ENCODE assay signal across 8 cellular contexts in the genomic region with DNA sequence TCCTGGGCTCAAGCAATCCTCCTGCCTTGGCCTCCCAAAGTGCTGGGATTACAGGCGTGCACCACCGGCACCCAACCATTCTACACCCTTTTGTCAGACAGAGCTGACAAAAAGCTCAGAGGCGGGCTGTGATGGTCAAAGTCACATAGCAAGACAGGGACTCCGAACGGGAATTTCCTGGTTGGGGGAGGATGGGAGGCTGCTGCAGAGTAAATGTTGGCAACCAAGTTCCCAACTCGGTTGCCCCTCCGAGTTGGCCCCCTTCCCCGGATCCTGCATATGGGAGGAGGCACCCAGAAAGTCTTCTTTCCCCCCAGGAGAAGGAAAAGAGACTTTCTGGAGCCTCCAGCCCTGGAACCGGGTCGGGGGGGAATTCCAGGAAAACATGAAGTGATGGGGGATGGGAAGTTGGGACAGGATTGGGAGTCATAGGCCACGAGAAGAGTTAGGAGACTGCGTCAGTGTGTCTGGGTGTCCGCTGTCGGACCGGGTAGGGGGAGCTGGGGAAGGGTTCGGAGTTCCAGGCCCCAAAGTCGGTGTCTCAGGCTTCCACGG. TPM values are rescaled to one million over a fixed set of nuclear protein-coding genes. Genes with fewer than 3 reads are reported as not detected.
DNase-seq lines count a peak whose midpoint lies in the region; ATAC-seq, FAIRE-seq and TF ChIP-seq lines count a peak whose summit lies in the region.

No MANE protein-coding gene starts in this region.

- H3K4me1 Mint-ChIP-seq in activated naive CD4-positive, alpha-beta T cell treated with anti-CD3 and anti-CD28 coated beads for 36 hours (ENCODE audit: low read depth), result peaks cover 19% of the 10 kb centered on the region
- H3K4me1 Mint-ChIP-seq in chondrocyte (ENCODE audit: low read depth), result peaks cover 39% of the 10 kb centered on the region
- peaks cover 19% of the 10 kb centered on the region for H3K4me1 Mint-ChIP-seq in memory B cell

- H3K27me3 Mint-ChIP-seq in activated naive CD4-positive, alpha-beta T cell treated with anti-CD3 and anti-CD28 coated beads for 36 hours (ENCODE audit: low read depth), result no peaks in the 10 kb centered on the region
- H3K27me3 Mint-ChIP-seq in chondrocyte (ENCODE audit: low read depth) (no peaks in the 10 kb centered on the region), memory B cell (no peaks in the 10 kb centered on the region)

- H3K36me3 Mint-ChIP-seq in activated naive CD4-positive, alpha-beta T cell treated with anti-CD3 and anti-CD28 coated beads for 36 hours (ENCODE audit: low read depth), result no peaks in the 10 kb centered on the region
- peaks cover 2% of the 10 kb centered on the region for H3K36me3 Mint-ChIP-seq in chondrocyte (ENCODE audit: low read depth)
- H3K36me3 Mint-ChIP-seq in memory B cell, result no peaks in the 10 kb centered on the region

- intact Hi-C loops in activated naive CD4-positive, alpha-beta T cell treated with anti-CD3 and anti-CD28 coated beads for 36 hours (cut with micrococcal nuclease), result loop anchor here (1.0 to 5.0 kb wide), 5 partner anchors 41 to 526 kb away; a partner anchor contains a TSS

- no peaks in the 10 kb centered on the region for H3K9me3 Mint-ChIP-seq in activated naive CD4-positive, alpha-beta T cell treated with anti-CD3 and anti-CD28 coated beads for 36 hours
- H3K9me3 Mint-ChIP-seq in chondrocyte (ENCODE audit: low read depth) (no peaks in the 10 kb centered on the region), memory B cell (no peaks in the 10 kb centered on the region)

- ATAC-seq in memory B cell (ENCODE audit: low read depth), result no peak
- no peak for ATAC-seq in HG02973 (IDR thresholded peaks at IDR 0.05; ENCODE audit: unreplicated experiment)
- ATAC-seq in HG02798 (IDR thresholded peaks at IDR 0.05; ENCODE audit: poor library complexity, unreplicated experiment), result no peak

- H3K27ac Mint-ChIP-seq in activated naive CD4-positive, alpha-beta T cell treated with anti-CD3 and anti-CD28 coated beads for 36 hours, result no peak overlapping the region
- H3K27ac Mint-ChIP-seq in chondrocyte (ENCODE audit: unreplicated experiment) (peak overlapping the region; percentile 93), memory B cell (peak overlapping the region; percentile 88)

- CTCF ChIA-PET in activated naive CD4-positive, alpha-beta T cell treated with anti-CD3 and anti-CD28 coated beads for 36 hours (lab: Charles Lee), result interaction anchor here (0.6 to 3.7 kb wide), 10 partner anchors 16 to 217 kb away, joined by 3 to 15 read pairs (median 3); no protein-coding TSS in a partner anchor

- DNase-seq in activated naive CD4-positive, alpha-beta T cell treated with anti-CD3 and anti-CD28 coated beads for 36 hours, result no peak
- DNase-seq in activated naive CD4-positive, alpha-beta T cell (lab: John Stamatoyannopoulos, UW), result no peak
- DNase-seq in chondrocyte (ENCODE audit: low spot score) (no peak), memory B cell (ENCODE audit: low spot score in 2 of 2) (no peak), urothelium cell line (ENCODE audit: low spot score) (no peak), SHP77 treated with DMSO at 0.1 percent for 48 hours (lab: John Stamatoyannopoulos, UW) (no peak)

- FAIRE-seq in urothelium cell line (lab: Jason Lieb, UNC), result peak; percentile 17

- H3K4me3 Mint-ChIP-seq in activated naive CD4-positive, alpha-beta T cell treated with anti-CD3 and anti-CD28 coated beads for 36 hours, result peak overlapping the region; percentile 89
- H3K4me3 Mint-ChIP-seq in chondrocyte (ENCODE audit: unreplicated experiment), result peak overlapping the region; percentile 92
- peak overlapping the region; percentile 90 for H3K4me3 Mint-ChIP-seq in memory B cell

- no peak for TF ChIP-seq CTCF in chondrocyte (IDR thresholded peaks at IDR 0.05)

RNA-seq across cellular contexts. Expression of a gene that starts 0.6 kb away (rescaled TPM):
- 10 to 100 TPM in 1 of 2 experiments, 1 to 10 TPM in 1; 9.3 to 11.0 TPM for total RNA-seq in activated naive CD4-positive, alpha-beta T cell treated with anti-CD3 and anti-CD28 coated beads for 36 hours
- 200 to 228 TPM (median 217 TPM) in 3 replicates for total RNA-seq in chondrocyte

RNA-seq across cellular contexts. Expression of a gene that starts 16.0 kb away (rescaled TPM):
- under 1 TPM; 0.12 to 0.17 TPM for total RNA-seq in activated naive CD4-positive, alpha-beta T cell treated with anti-CD3 and anti-CD28 coated beads for 36 hours
- 3.5 to 5.9 TPM (median 5.2 TPM) in 3 replicates for total RNA-seq in chondrocyte

RNA-seq across cellular contexts. Expression of a gene that starts 25.6 kb away (rescaled TPM):
- 10 to 100 TPM; 46.2 to 47.6 TPM for total RNA-seq in activated naive CD4-positive, alpha-beta T cell treated with anti-CD3 and anti-CD28 coated beads for 36 hours
- 37.9 to 58.1 TPM (median 47.2 TPM) in 3 replicates for total RNA-seq in chondrocyte

RNA-seq across cellular contexts. Expression of a gene that starts 33.6 kb away (rescaled TPM):
- not detected for total RNA-seq in activated naive CD4-positive, alpha-beta T cell treated with anti-CD3 and anti-CD28 coated beads for 36 hours
- 0.07 to 0.13 TPM in 2 of 3 replicates, not detected in the other for total RNA-seq in chondrocyte

RNA-seq across cellular contexts. Expression of a gene that starts 53.3 kb away (rescaled TPM):
- 10 to 100 TPM; 11.3 to 12.3 TPM for total RNA-seq in activated naive CD4-positive, alpha-beta T cell treated with anti-CD3 and anti-CD28 coated beads for 36 hours
- 28.6 to 36.9 TPM (median 35.8 TPM) in 3 replicates for total RNA-seq in chondrocyte

Comparison
In these comparisons a context has a peak if more than half of its experiments do, and no peak if none do; other contexts are left out.
1. RNA of a gene that starts 0.6 kb away (total RNA-seq): 200 to 228 TPM in chondrocyte; 9.3 to 11.0 TPM in activated naive CD4-positive, alpha-beta T cell treated with anti-CD3 and anti-CD28 coated beads for 36 hours; every median in the first group is over 10 times any median in the second.
2. Peak in every context shown above with its lines, with median percentiles within 50 percentile points of each other: H3K4me3 Mint-ChIP-seq.